In the genomic region with DNA sequence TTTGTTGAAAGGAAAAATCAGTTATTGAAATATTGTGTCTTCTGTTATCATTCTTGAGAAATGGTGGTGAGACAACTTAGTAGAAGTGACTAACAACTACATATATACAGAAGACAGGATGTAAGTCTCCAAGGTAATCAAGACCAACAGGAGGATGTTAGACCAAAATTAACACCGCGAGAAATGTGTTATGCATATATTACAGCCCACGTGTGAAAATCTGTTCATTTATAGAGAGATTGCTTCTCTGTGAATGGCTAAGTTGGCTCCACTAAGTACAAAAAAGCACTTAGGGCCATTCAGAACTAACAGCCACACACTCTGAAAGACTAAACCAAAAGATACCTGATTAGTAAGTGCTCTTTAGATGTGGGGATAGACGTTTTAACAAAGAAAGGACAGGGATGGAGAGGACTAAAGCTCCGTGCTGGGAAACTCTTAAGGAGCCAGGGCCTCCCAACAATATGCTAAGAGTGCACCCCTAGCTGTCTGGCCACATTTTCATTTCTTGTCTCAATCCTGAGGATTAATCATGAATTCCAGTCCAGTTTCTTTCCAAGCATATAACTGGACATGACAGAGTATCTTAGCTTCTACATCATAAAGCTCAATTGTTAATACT, we compare ENCODE assay signal across 9 cellular contexts. TPM values are rescaled to one million over a fixed set of nuclear protein-coding genes. Genes with fewer than 3 reads are reported as not detected.
DNase-seq lines count a peak whose midpoint lies in the region; ATAC-seq and TF ChIP-seq lines count a peak whose summit lies in the region.
"Had no signal": no experiment of that assay in that cellular context is flagged by ENCODE, and none has a peak within 500 bp of the region (broad histone marks: within the 10 kb centered on the region; RNA-seq: fewer than 3 reads in every experiment).

No MANE protein-coding gene starts in this region.

- no peaks in the 10 kb centered on the region for H3K36me3 Mint-ChIP-seq in activated CD4-positive, alpha-beta memory T cell treated with anti-CD3 and anti-CD28 coated beads, Interleukin-2, amount 10 ng/mL, durations not matched to agents 7 days and 5 days (ENCODE audit: low read depth)
- no peaks in the 10 kb centered on the region for H3K36me3 Mint-ChIP-seq in endodermal cell (ENCODE audit: low read depth)

- POLR2A ChIA-PET in activated CD4-positive, alpha-beta memory T cell treated with anti-CD3 and anti-CD28 coated beads, Interleukin-2, amount 10 ng/mL, durations not matched to agents 7 days and 5 days (lab: Charles Lee) = no interaction called here

- H3K9ac ChIP-seq in Karpas-422 (ENCODE audit: low read length) (no peak overlapping the region), neuronal stem cell (ENCODE audit: low read depth, low read length, poor library complexity) (no peak overlapping the region), mammary epithelial cell (ENCODE audit: insufficient read depth, low read length) (no peak overlapping the region), endodermal cell (ENCODE audit: extremely low read depth, low read length, poor library complexity, severe bottlenecking) (no peak overlapping the region)

- H3K4me1 ChIP-seq in Karpas-422 (ENCODE audit: low read length) = peaks cover 76% of the 10 kb centered on the region
- peaks cover 0 to 2% of the 10 kb centered on the region in 2 donors for H3K4me1 ChIP-seq in neuronal stem cell (ENCODE audit: control insufficient read depth in 2 of 2, insufficient read depth in 1 of 2, low read depth in 1 of 2, low read length in 2 of 2)
- H3K4me1 ChIP-seq in mammary epithelial cell (ENCODE audit: insufficient read depth, low read length) = peaks cover 9% of the 10 kb centered on the region
- no peaks in the 10 kb centered on the region for H3K4me1 ChIP-seq in endodermal cell (ENCODE audit: control insufficient read depth, insufficient read depth, low read length)

- peak overlapping the region; percentile 79 for H3K4me2 ChIP-seq in Karpas-422 (ENCODE audit: low read depth, low read length, poor library complexity, severe bottlenecking)
- H3K4me2 ChIP-seq in neuronal stem cell (ENCODE audit: insufficient read depth, low read length, poor library complexity, severe bottlenecking) = no peak overlapping the region
- H3K4me2 ChIP-seq in mammary epithelial cell (ENCODE audit: insufficient read depth, low read depth, low read length) = no peak overlapping the region

- H3K4me3 ChIP-seq in Karpas-422 (ENCODE audit: low read length) (peak overlapping the region; percentile 53; the same call in 1 of the 2 replicates), neuronal stem cell (ENCODE audit: low read length in 2 of 2) (no peak overlapping the region), mammary epithelial cell (replicated peaks in 1 of 3; ENCODE audit: insufficient read depth in 1 of 3, low read depth in 2 of 3, low read length in 3 of 3) (no peak overlapping the region), endodermal cell (ENCODE audit: low read length) (no peak overlapping the region)

- H3K79me1 ChIP-seq in neuronal stem cell (ENCODE audit: low read depth, low read length) = no peaks in the 10 kb centered on the region

- H3K36me3 ChIP-seq in Karpas-422 (ENCODE audit: insufficient read depth, low read length) = no peaks in the 10 kb centered on the region
- H3K36me3 ChIP-seq in neuronal stem cell (replicated peaks in 1 of 2; ENCODE audit: control insufficient read depth in 2 of 2, insufficient read depth in 2 of 2, low read length in 2 of 2) = no peaks in the 10 kb centered on the region
- peaks cover 1% of the 10 kb centered on the region for H3K36me3 ChIP-seq in mammary epithelial cell (ENCODE audit: insufficient read depth, low read length)
- no peaks in the 10 kb centered on the region for H3K36me3 ChIP-seq in endodermal cell (ENCODE audit: control insufficient read depth, insufficient read depth, low read length)

- no peak overlapping the region for H2BK15ac ChIP-seq in neuronal stem cell (ENCODE audit: low read length)

- no peak overlapping the region for H2BK5ac ChIP-seq in neuronal stem cell (ENCODE audit: low read length)

- no peak overlapping the region for H3K14ac ChIP-seq in neuronal stem cell (ENCODE audit: low read length)

- intact Hi-C loops in mammary epithelial cell (cut with micrococcal nuclease) = no loop called here

- no peak overlapping the region for H2BK12ac ChIP-seq in neuronal stem cell (ENCODE audit: low read length)

- H3K27me3 Mint-ChIP-seq in activated CD4-positive, alpha-beta memory T cell treated with anti-CD3 and anti-CD28 coated beads, Interleukin-2, amount 10 ng/mL, durations not matched to agents 7 days and 5 days = no peaks in the 10 kb centered on the region
- no peaks in the 10 kb centered on the region for H3K27me3 Mint-ChIP-seq in endodermal cell (ENCODE audit: insufficient read depth)

- no peaks in the 10 kb centered on the region for H4K20me1 ChIP-seq in Karpas-422 (ENCODE audit: insufficient read depth, low read depth, low read length)
- peaks cover 2% of the 10 kb centered on the region for H4K20me1 ChIP-seq in mammary epithelial cell (ENCODE audit: insufficient read depth, low read length)

- peak overlapping the region; percentile 37; the same call in 1 of the 2 replicates for H2AFZ ChIP-seq in Karpas-422 (ENCODE audit: low read length)
- H2AFZ ChIP-seq in neuronal stem cell (ENCODE audit: low read length) = peak overlapping the region; percentile 13
- H2AFZ ChIP-seq in mammary epithelial cell (ENCODE audit: low read depth, low read length) = no peak overlapping the region

- H4K91ac ChIP-seq in neuronal stem cell (ENCODE audit: low read depth, low read length, poor library complexity) = no peak overlapping the region

- no CpG with 5 or more reads among the region's 5 CpGs for WGBS in neuronal stem cell (ENCODE audit: extremely low coverage in 2 of 2, insufficient read length in 2 of 2, insufficient replicate concordance in 1 of 2), 2 donors
- WGBS in mammary epithelial cell (ENCODE audit: low coverage, missing lambda C conversion rate) = 93% methylated on average over 5 of the region's 5 CpGs
- 81% methylated on average over 5 of the region's 5 CpGs; no CpG with 5 or more reads in 1 of the 2 experiments for WGBS in endodermal cell (ENCODE audit: insufficient coverage in 1 of 2, insufficient read length in 1 of 2), 2 experiments

- no peaks in the 10 kb centered on the region for H3K9me3 ChIP-seq in Karpas-422 (ENCODE audit: low read length)
- H3K9me3 ChIP-seq in neuronal stem cell (replicated peaks in 1 of 2; ENCODE audit: control insufficient read depth in 2 of 2, insufficient read depth in 1 of 2, low read depth in 1 of 2, low read length in 2 of 2) = no peaks in the 10 kb centered on the region
- no peaks in the 10 kb centered on the region for H3K9me3 ChIP-seq in mammary epithelial cell (replicated peaks; ENCODE audit: insufficient read depth, low read length)
- no peaks in the 10 kb centered on the region for H3K9me3 ChIP-seq in endodermal cell (ENCODE audit: control insufficient read depth, low read length)

- H3K9me2 ChIP-seq in Karpas-422 (replicated peaks; ENCODE audit: insufficient read depth, low read length) = no peaks in the 10 kb centered on the region

- no peaks in the 10 kb centered on the region for H3K27me3 ChIP-seq in Karpas-422 (ENCODE audit: low read length)
- no peaks in the 10 kb centered on the region for H3K27me3 ChIP-seq in neuronal stem cell (ENCODE audit: control insufficient read depth in 3 of 3, insufficient read depth in 3 of 3, low read depth in 1 of 3, low read length in 3 of 3)
- no peaks in the 10 kb centered on the region for H3K27me3 ChIP-seq in mammary epithelial cell (ENCODE audit: insufficient read depth, low read length)
- no peaks in the 10 kb centered on the region for H3K27me3 ChIP-seq in endodermal cell (ENCODE audit: control insufficient read depth, insufficient read depth, low read length, poor library complexity, severe bottlenecking)

- no peak overlapping the region for H3K27ac Mint-ChIP-seq in activated CD4-positive, alpha-beta memory T cell treated with anti-CD3 and anti-CD28 coated beads, Interleukin-2, amount 10 ng/mL, durations not matched to agents 7 days and 5 days
- no peak overlapping the region for H3K27ac Mint-ChIP-seq in endodermal cell

- CTCF ChIA-PET in mammary epithelial cell (lab: Charles Lee; ENCODE audit: low non-redundant PET) = no interaction called here
- CTCF ChIA-PET in activated CD4-positive, alpha-beta memory T cell treated with anti-CD3 and anti-CD28 coated beads, Interleukin-2, amount 10 ng/mL, durations not matched to agents 7 days and 5 days (lab: Charles Lee) = no interaction called here

- H3K4me1 Mint-ChIP-seq in activated CD4-positive, alpha-beta memory T cell treated with anti-CD3 and anti-CD28 coated beads, Interleukin-2, amount 10 ng/mL, durations not matched to agents 7 days and 5 days = peaks cover 2% of the 10 kb centered on the region
- H3K4me1 Mint-ChIP-seq in endodermal cell = no peaks in the 10 kb centered on the region

- no peak overlapping the region for H3K23ac ChIP-seq in neuronal stem cell (ENCODE audit: low read depth, low read length, poor library complexity)

- H3K79me2 ChIP-seq in Karpas-422 (ENCODE audit: low read length) (no peaks in the 10 kb centered on the region), mammary epithelial cell (ENCODE audit: insufficient read depth, low read length) (peaks cover 52% of the 10 kb centered on the region)

- H2AK5ac ChIP-seq in neuronal stem cell (ENCODE audit: low read depth, low read length) = no peak overlapping the region

- H3K9me3 Mint-ChIP-seq in activated CD4-positive, alpha-beta memory T cell treated with anti-CD3 and anti-CD28 coated beads, Interleukin-2, amount 10 ng/mL, durations not matched to agents 7 days and 5 days = no peaks in the 10 kb centered on the region
- no peaks in the 10 kb centered on the region for H3K9me3 Mint-ChIP-seq in endodermal cell

- BruUV-seq in mammary epithelial cell (replicated peaks; lab: Mats Ljungman, UMichigan) = no TSS peak

- in situ Hi-C loops in mammary epithelial cell (cut with MboI; ENCODE audit: low sequenced_read_pairs in 2 of 2) = loop anchor here in 1 of 2 donors (25.0 kb wide), 1 partner anchor 160 kb away; no protein-coding TSS in a partner anchor

- peak; percentile 79 for ATAC-seq in GM18867 (IDR thresholded peaks at IDR 0.05; ENCODE audit: unreplicated experiment)
- ATAC-seq in GM21825 (IDR thresholded peaks at IDR 0.05; ENCODE audit: unreplicated experiment) = peak; percentile 41

- dilution Hi-C loops in mammary epithelial cell (cut with HindIII; ENCODE audit: low sequenced_read_pairs) = no loop called here

- no peak overlapping the region for H3K18ac ChIP-seq in neuronal stem cell (ENCODE audit: low read length)

- peak; percentile 63 for DNase-seq in Karpas-422
- DNase-seq in neuronal stem cell (ENCODE audit: low spot score) = no peak
- no peak for DNase-seq in mammary epithelial cell
- DNase-seq in activated CD4-positive, alpha-beta memory T cell treated with anti-CD3 and anti-CD28 coated beads, Interleukin-2, amount 10 ng/mL, durations not matched to agents 7 days and 5 days = no peak
- no peak for DNase-seq in endodermal cell
- no peak for DNase-seq in NCI-H69 (lab: John Stamatoyannopoulos, UW)
- DNase-seq: RPMI8226 had no signal

- H4K8ac ChIP-seq in neuronal stem cell (ENCODE audit: low read depth, low read length) = no peak overlapping the region

- no peak overlapping the region for H3K4ac ChIP-seq in neuronal stem cell (ENCODE audit: low read length)

- H3K27ac ChIP-seq in Karpas-422 (ENCODE audit: low read length) (peak overlapping the region; percentile 95), neuronal stem cell (replicated peaks; ENCODE audit: low read length) (peak overlapping the region; percentile 40), mammary epithelial cell (ENCODE audit: insufficient read depth, low read depth, low read length) (no peak overlapping the region), endodermal cell (ENCODE audit: low read depth, low read length) (no peak overlapping the region)

- H2BK120ac ChIP-seq in neuronal stem cell (ENCODE audit: low read depth, low read length) = no peak overlapping the region

- TF ChIP-seq CTCF in mammary epithelial cell (conservative IDR thresholded peaks at IDR 0.05 in 1 of 2, IDR thresholded peaks at IDR 0.05 in 1 of 2; ENCODE audit: extremely low read depth in 1 of 2, insufficient read depth in 1 of 2, low read depth in 1 of 2, low read length in 2 of 2) = no peak
- no peak for TF ChIP-seq CTCF in endodermal cell (conservative IDR thresholded peaks at IDR 0.05)

- no peak overlapping the region for H3K4me3 Mint-ChIP-seq in activated CD4-positive, alpha-beta memory T cell treated with anti-CD3 and anti-CD28 coated beads, Interleukin-2, amount 10 ng/mL, durations not matched to agents 7 days and 5 days
- H3K4me3 Mint-ChIP-seq in endodermal cell = no peak overlapping the region

RNA-seq across cellular contexts. Expression of a gene that starts 26.5 kb away (rescaled TPM):
- total RNA-seq in Karpas-422 (2014; rRNA removed; shearing (Covaris generic); ENCODE audit: low replicate concordance) = 1.7 and 5.2 TPM in 2 replicates
- polyA plus RNA-seq in neuronal stem cell (2013, experiment 1 of 2) = 21.9 TPM
- 21.7 TPM for polyA plus RNA-seq in neuronal stem cell (2013, experiment 2 of 2)
- 10 to 100 TPM; 33.3 to 34.0 TPM for total RNA-seq in mammary epithelial cell
- polyA plus RNA-seq in mammary epithelial cell = 5.9 TPM
- 10.0 TPM for polyA minus RNA-seq in mammary epithelial cell
- under 1 TPM; 0.55 to 0.65 TPM for total RNA-seq in activated CD4-positive, alpha-beta memory T cell treated with anti-CD3 and anti-CD28 coated beads, Interleukin-2, amount 10 ng/mL, durations not matched to agents 7 days and 5 days
- total RNA-seq in endodermal cell = 1 to 10 TPM; 1.5 to 4.0 TPM
- polyA plus RNA-seq in endodermal cell (2013, experiment 1 of 2) = 18.0 TPM
- 17.9 TPM for polyA plus RNA-seq in endodermal cell (2013, experiment 2 of 2)

Comparison
In these comparisons a context has a peak if more than half of its experiments do, and no peak if none do; other contexts are left out.
1. H3K27ac ChIP-seq: peak in Karpas-422 (single experiment) and neuronal stem cell (single experiment); none in mammary epithelial cell (single experiment) and endodermal cell (single experiment).